In genomic region chr3:111143-112069, GRCh38 we compare ENCODE assay signal across 12 cellular contexts.
DNase-seq lines count a peak whose midpoint lies in the region; ATAC-seq, FAIRE-seq and TF ChIP-seq lines count a peak whose summit lies in the region.
"Had no signal": no experiment of that assay in that cellular context is flagged by ENCODE, and none has a peak within 500 bp of the region (broad histone marks: within the 10 kb centered on the region; RNA-seq: fewer than 3 reads in every experiment).

No MANE protein-coding gene starts in this region.

- H3K36me3 ChIP-seq in MM.1S (replicated peaks; ENCODE audit: insufficient read depth, low read length) (no peaks in the 10 kb centered on the region), GM12878 (ENCODE audit: control insufficient read depth in 2 of 2, insufficient read depth in 2 of 2, low read length in 1 of 2) (no peaks in the 10 kb centered on the region)
- H3K36me3 ChIP-seq: stomach had no signal

- CTCF ChIA-PET in GM12878 (lab: Yijun Ruan, JAX), result interaction anchor here (1.2 to 1.9 kb wide), 4 partner anchors 37 to 243 kb away, joined by 3 to 8 read pairs (median 4); no protein-coding TSS in a partner anchor

- TF ChIP-seq EP300 in GM12878 (IDR thresholded peaks at IDR 0.05; ENCODE audit: borderline replicate concordance in 1 of 2, control insufficient read depth in 1 of 2, low read depth in 2 of 2, low read length in 2 of 2), result no peak

- RAD21 ChIA-PET in GM12878 (lab: Charles Lee; ENCODE audit: unreplicated experiment), result interaction anchor here (0.9 to 2.1 kb wide), 4 partner anchors 13 to 243 kb away, joined by 3 to 6 read pairs (median 3); no protein-coding TSS in a partner anchor

- no TSS peak for BruUV-seq in GM12878 (replicated peaks; lab: Mats Ljungman, UMichigan)

- H3K4me3 ChIP-seq in MM.1S (ENCODE audit: low read length), result no peak overlapping the region
- no peak overlapping the region for H3K4me3 ChIP-seq in GM12878
- H3K4me3 ChIP-seq: dorsolateral prefrontal cortex, stomach had no signal

- POLR2A ChIA-PET in GM12878 (lab: Charles Lee), result interaction anchor here (0.5 kb wide), 1 partner anchor 173 kb away, joined by 3 read pairs; no protein-coding TSS in a partner anchor

- H3K27ac ChIP-seq in MM.1S (ENCODE audit: low read length), result peak overlapping the region; percentile 27; the same call in 1 of the 2 replicates
- no peak overlapping the region for H3K27ac ChIP-seq in GM12878 (ENCODE audit: control insufficient read depth, insufficient read depth)
- H3K27ac ChIP-seq: dorsolateral prefrontal cortex, stomach had no signal

- H3K4me2 ChIP-seq in MM.1S (ENCODE audit: low read depth, low read length) (peak overlapping the region; percentile 29; the same call in 1 of the 2 replicates), GM12878 (ENCODE audit: control insufficient read depth, insufficient read depth) (no peak overlapping the region)

- H3K27ac Mint-ChIP-seq in activated T-cell treated with anti-CD3 and anti-CD28 coated beads, Interleukin-2, amount 50 U/mL, for 72 hours, result no peak overlapping the region

- peaks cover 1 to 5% of the 10 kb centered on the region in 2 donors for H3K9me3 Mint-ChIP-seq in activated T-cell treated with anti-CD3 and anti-CD28 coated beads, Interleukin-2, amount 50 U/mL, for 72 hours

- H3K27me3 ChIP-seq in MM.1S (replicated peaks; ENCODE audit: insufficient read depth, low read length) (no peaks in the 10 kb centered on the region), GM12878 (replicated peaks in 1 of 2; ENCODE audit: control insufficient read depth in 2 of 2, insufficient read depth in 2 of 2, low read length in 1 of 2) (no peaks in the 10 kb centered on the region)
- H3K27me3 ChIP-seq: stomach had no signal

- H3F3A ChIP-seq in MM.1S (ENCODE audit: insufficient read depth, low read length), result no peaks in the 10 kb centered on the region

- H3K4me3 Mint-ChIP-seq in activated T-cell treated with anti-CD3 and anti-CD28 coated beads, Interleukin-2, amount 50 U/mL, for 72 hours, result no peak overlapping the region

- SMC1A ChIA-PET in GM12878 (lab: Charles Lee; ENCODE audit: uncharacterized antibody, unreplicated experiment), result interaction anchor here (0.8 to 1.5 kb wide), 6 partner anchors 23 to 243 kb away, joined by 3 to 4 read pairs (median 3); no protein-coding TSS in a partner anchor

- no peaks in the 10 kb centered on the region for H3K9me2 ChIP-seq in MM.1S (replicated peaks; ENCODE audit: insufficient read depth, low read length)

- intact Hi-C loops in GM12878 (cut with micrococcal nuclease; ENCODE audit: unreplicated experiment), result no loop called here

- H3K9ac ChIP-seq in MM.1S (ENCODE audit: low read length), result no peak overlapping the region
- H3K9ac ChIP-seq in GM12878 (ENCODE audit: control insufficient read depth, insufficient read depth, low read length), result no peak overlapping the region

- H3K79me2 ChIP-seq in MM.1S (ENCODE audit: low read length) (no peaks in the 10 kb centered on the region), GM12878 (ENCODE audit: control insufficient read depth, insufficient read depth, low read length) (no peaks in the 10 kb centered on the region)

- FAIRE-seq in GM12878 (lab: Jason Lieb, UNC), result no peak
- no peak for FAIRE-seq in RCC 7860 (lab: Jason Lieb, UNC)
- FAIRE-seq in frontal cortex (lab: Jason Lieb, UNC), result no peak

- peaks cover 0 to 1% of the 10 kb centered on the region in 2 donors for H3K36me3 Mint-ChIP-seq in activated T-cell treated with anti-CD3 and anti-CD28 coated beads, Interleukin-2, amount 50 U/mL, for 72 hours (ENCODE audit: insufficient read depth in 2 of 2)

- TF ChIP-seq RAD21 in GM12878 (IDR thresholded peaks at IDR 0.05; ENCODE audit: insufficient read depth, low read depth, low read length), result no peak

- H3K9me3 ChIP-seq in MM.1S (replicated peaks; ENCODE audit: insufficient read depth, low read length) (no peaks in the 10 kb centered on the region), GM12878 (replicated peaks; ENCODE audit: control insufficient read depth, insufficient read depth, low read length) (no peaks in the 10 kb centered on the region)

- in situ Hi-C loops in GM12878 (cut with MboI), result no loop called here

- H2AFZ ChIP-seq in MM.1S (ENCODE audit: low read length) (no peak overlapping the region), GM12878 (ENCODE audit: control insufficient read depth, low read depth, low read length) (no peak overlapping the region)

- ATAC-seq in GM18867 (IDR thresholded peaks at IDR 0.05; ENCODE audit: unreplicated experiment) (peak; percentile 85), HG02588 (IDR thresholded peaks at IDR 0.05; ENCODE audit: unreplicated experiment) (peak; percentile 73), GM12878 (peak; percentile 83)
- ATAC-seq in activated T-cell treated with anti-CD3 and anti-CD28 coated beads, Interleukin-2, amount 50 U/mL, for 72 hours (replicated peaks in 1 of 2), result no peak
- ATAC-seq: sciatic nerve had no signal

- TF ChIP-seq CTCF in MM.1S (IDR thresholded peaks at IDR 0.05; ENCODE audit: low read length) (no peak), GM12878 (IDR thresholded peaks at IDR 0.05 in 2 of 3, conservative IDR thresholded peaks at IDR 0.05 in 1 of 3; ENCODE audit: control insufficient read depth in 2 of 3, extremely low read depth in 1 of 3, insufficient read depth in 1 of 3, low read depth in 3 of 3, low read length in 3 of 3) (no peak)

- H3K4me1 ChIP-seq in MM.1S (ENCODE audit: low read length) (0 out of 2 replicates have a peak, but pooled peaks cover 3% of the 10 kb centered on the region), GM12878 (ENCODE audit: control insufficient read depth, insufficient read depth, low read length) (no peaks in the 10 kb centered on the region)
- H3K4me1 ChIP-seq: stomach had no signal

- DNase-seq in MM.1S (peak; percentile 66), GM12878 (ENCODE audit: low read depth, low spot score) (peak; percentile 7), RCC 7860 (ENCODE audit: low spot score) (no peak), frontal cortex (ENCODE audit: low spot score in 2 of 2) (no peak)
- no peak for DNase-seq in activated T-cell treated with anti-CD3 and anti-CD28 coated beads, Interleukin-2, amount 50 U/mL, for 72 hours
- no peak for DNase-seq in activated CD8-positive, alpha-beta memory T cell treated with anti-CD3 and anti-CD28 coated beads for 24 hours
- DNase-seq: dorsolateral prefrontal cortex, kidney glomerular epithelial cell, stomach had no signal

- no peaks in the 10 kb centered on the region for H3K4me1 Mint-ChIP-seq in activated T-cell treated with anti-CD3 and anti-CD28 coated beads, Interleukin-2, amount 50 U/mL, for 72 hours (ENCODE audit: low read depth)

- WGBS in GM12878 (ENCODE audit: insufficient coverage, insufficient replicate concordance, low lambda C conversion rate, missing lambda C conversion rate), result 47% methylated on average over 8 of the region's 8 CpGs

- H4K20me1 ChIP-seq in MM.1S (ENCODE audit: insufficient read depth, low read length) (no peaks in the 10 kb centered on the region), GM12878 (ENCODE audit: control insufficient read depth, insufficient read depth) (no peaks in the 10 kb centered on the region)

- H3K27me3 Mint-ChIP-seq in activated T-cell treated with anti-CD3 and anti-CD28 coated beads, Interleukin-2, amount 50 U/mL, for 72 hours (ENCODE audit: low read depth), result no peaks in the 10 kb centered on the region

- no peak for TF ChIP-seq POLR2A in GM12878 (IDR thresholded peaks at IDR 0.05; ENCODE audit: low read depth, low read length)

TF ChIP-seq in GM12878, 131 proteins besides CTCF, POLR2A, EP300 and RAD21:
- TF ChIP-seq BMI1 (IDR thresholded peaks at IDR 0.05; ENCODE audit: borderline replicate concordance) (no peak), MAX (IDR thresholded peaks at IDR 0.05; ENCODE audit: low read depth, low read length) (no peak), PKNOX1 (IDR thresholded peaks at IDR 0.05) (no peak), MLLT1 (IDR thresholded peaks at IDR 0.05) (peak; percentile 19; the same call in 1 of the 2 replicates), USF1 (IDR thresholded peaks at IDR 0.05; ENCODE audit: borderline replicate concordance, extremely low read length, insufficient read depth, low read depth, low read length) (no peak)

Comparison
In these comparisons a context has a peak if more than half of its experiments do, and no peak if none do; other contexts are left out.
1. ATAC-seq: peak in GM18867 (single experiment), HG02588 (single experiment) and GM12878 (single experiment); none in activated T-cell treated with anti-CD3 and anti-CD28 coated beads, Interleukin-2, amount 50 U/mL, for 72 hours (0 of 2).
2. DNase-seq: peak in MM.1S (single experiment) and GM12878 (single experiment); none in RCC 7860 (single experiment), activated T-cell treated with anti-CD3 and anti-CD28 coated beads, Interleukin-2, amount 50 U/mL, for 72 hours (0 of 2), frontal cortex (0 of 2) and activated CD8-positive, alpha-beta memory T cell treated with anti-CD3 and anti-CD28 coated beads for 24 hours (single experiment).